ENCODE assay signal across 16 cellular contexts in the genomic region with DNA sequence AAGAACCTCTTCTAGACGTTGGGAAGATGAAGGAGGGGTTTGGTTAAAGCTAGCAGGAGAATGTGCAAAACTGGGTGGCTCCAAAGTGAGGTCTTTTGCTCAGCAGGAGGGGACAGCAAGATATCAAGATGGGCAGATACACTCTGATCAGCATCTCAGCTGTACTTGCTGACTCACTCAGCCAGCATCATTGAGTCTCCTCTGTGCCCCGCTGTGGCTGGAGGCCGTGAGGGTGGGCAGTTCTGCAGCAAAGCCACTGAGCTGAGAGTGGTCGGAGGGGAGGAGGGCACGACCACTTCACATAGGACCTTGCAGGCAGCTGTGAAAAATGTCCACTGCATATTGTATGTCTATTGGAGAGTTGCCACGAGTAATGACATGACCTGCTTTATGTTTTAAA.
A peak's percentile ranks its signal among the peaks of the same experiment; 100 is the strongest.
DNase-seq lines count a peak whose midpoint lies in the region; ATAC-seq and TF ChIP-seq lines count a peak whose summit lies in the region.
"Had no signal": no experiment of that assay in that cellular context is flagged by ENCODE, and none has a peak within 500 bp of the region (broad histone marks: within the 10 kb centered on the region; RNA-seq: fewer than 3 reads in every experiment).

No MANE protein-coding gene starts in this region.

- 72% methylated on average over 6 of the region's 6 CpGs for WGBS in mesenchymal stem cell
- whole genome bisulfite sequencing in smooth muscle cell (ENCODE audit: low lambda C conversion rate) = 88% methylated on average over 6 of the region's 6 CpGs

- H3F3A ChIP-seq in smooth muscle cell (ENCODE audit: low read depth) = no peaks in the 10 kb centered on the region

- H3K27ac ChIP-seq in left ventricle myocardium inferior (replicated peaks) = no peak overlapping the region
- no peak overlapping the region for H3K27ac ChIP-seq in mesenchymal stem cell (ENCODE audit: low read length, poor library complexity, severe bottlenecking)
- H3K27ac ChIP-seq in smooth muscle cell (ENCODE audit: low read depth) = peak overlapping the region; percentile 15

- DNase-seq in Right ventricle myocardium superior (no peak), left ventricle myocardium inferior (no peak), mesenchymal stem cell (peak; percentile 26), smooth muscle cell (lab: John Stamatoyannopoulos, UW; ENCODE audit: unreplicated experiment) (no peak), osteocyte (ENCODE audit: extremely low spot score, unreplicated experiment) (no peak), natural killer cell (no peak)
- DNase-seq: Caco-2; CD4-positive, alpha-beta T cell; DMS153; GOT3; NCI-H1105; NCI-H2081; NCI-H2171 treated with DMSO at 0.1 percent for 48 hours; NCI-H774 had no signal

- no peak overlapping the region for H2BK120ac ChIP-seq in mesenchymal stem cell (ENCODE audit: low read depth, low read length)

- no peak overlapping the region for H3K4ac ChIP-seq in mesenchymal stem cell (ENCODE audit: low read depth in 1 of 2, low read length in 2 of 2)

- H3K27ac Mint-ChIP-seq in osteocyte (ENCODE audit: unreplicated experiment) (no peak overlapping the region), natural killer cell (no peak overlapping the region)
- H3K27ac Mint-ChIP-seq: CD4-positive, alpha-beta T cell had no signal

- H2AFZ ChIP-seq in mesenchymal stem cell (ENCODE audit: low read depth, low read length) (no peak overlapping the region), smooth muscle cell (ENCODE audit: low read depth) (no peak overlapping the region)

- TF ChIP-seq CTCF in left ventricle myocardium inferior (IDR thresholded peaks at IDR 0.05; ENCODE audit: borderline replicate concordance) = no peak
- no peak for TF ChIP-seq CTCF in smooth muscle cell (IDR thresholded peaks at IDR 0.05; ENCODE audit: borderline replicate concordance, insufficient read depth, poor library complexity, severe bottlenecking)
- TF ChIP-seq CTCF in osteocyte (IDR thresholded peaks at IDR 0.05) = no peak
- TF ChIP-seq CTCF in natural killer cell (IDR thresholded peaks at IDR 0.05) = no peak

- H3K4me2 ChIP-seq in mesenchymal stem cell (ENCODE audit: low read length, poor library complexity, severe bottlenecking) = no peak overlapping the region
- no peak overlapping the region for H3K4me2 ChIP-seq in smooth muscle cell

- no peaks in the 10 kb centered on the region for H3K9me3 ChIP-seq in left ventricle myocardium inferior (replicated peaks)
- H3K9me3 ChIP-seq in mesenchymal stem cell (ENCODE audit: control insufficient read depth, low read length) = no peaks in the 10 kb centered on the region
- no peaks in the 10 kb centered on the region for H3K9me3 ChIP-seq in smooth muscle cell (replicated peaks; ENCODE audit: low read depth)
- H3K9me3 ChIP-seq: Caco-2 had no signal

- no peak overlapping the region for H2BK12ac ChIP-seq in mesenchymal stem cell (ENCODE audit: low read length in 2 of 2)

- H3K27me3 Mint-ChIP-seq in osteocyte (ENCODE audit: unreplicated experiment) = no peaks in the 10 kb centered on the region
- peaks cover 0 to 6% of the 10 kb centered on the region in 2 donors for H3K27me3 Mint-ChIP-seq in natural killer cell (ENCODE audit: low read depth in 2 of 2)
- H3K27me3 Mint-ChIP-seq: CD4-positive, alpha-beta T cell had no signal

- no peak overlapping the region for H2AK5ac ChIP-seq in mesenchymal stem cell (ENCODE audit: low read length, severe bottlenecking)

- intact Hi-C loops in Right ventricle myocardium superior (cut with DNase I) (no loop called here), left ventricle myocardium inferior (cut with micrococcal nuclease) (no loop called here), natural killer cell (cut with micrococcal nuclease) (no loop called here)

- H3K14ac ChIP-seq in mesenchymal stem cell (ENCODE audit: low read length in 2 of 2) = no peak overlapping the region

- peak; percentile 37 for ATAC-seq in Right ventricle myocardium superior (ENCODE audit: poor library complexity)
- peak; percentile 20; the same call in 1 of the 3 replicates for ATAC-seq in SK-N-SH treated with all-trans-retinoic acid at 6 μM for 48 hours
- ATAC-seq in natural killer cell = no peak
- ATAC-seq in GM19452 (IDR thresholded peaks at IDR 0.05; ENCODE audit: unreplicated experiment) = no peak

- H3K36me3 Mint-ChIP-seq in osteocyte (ENCODE audit: unreplicated experiment) = no peaks in the 10 kb centered on the region
- H3K36me3 Mint-ChIP-seq in natural killer cell = no peaks in the 10 kb centered on the region

- no peak overlapping the region for H3K9ac ChIP-seq in mesenchymal stem cell (ENCODE audit: low read length)
- no peak overlapping the region for H3K9ac ChIP-seq in smooth muscle cell (ENCODE audit: low read depth)

- H3K4me3 ChIP-seq in left ventricle myocardium inferior (no peak overlapping the region), mesenchymal stem cell (ENCODE audit: insufficient read depth in 1 of 2, low read depth in 1 of 2, low read length in 2 of 2) (no peak overlapping the region), smooth muscle cell (no peak overlapping the region)

- no peaks in the 10 kb centered on the region for H4K20me1 ChIP-seq in smooth muscle cell (ENCODE audit: low read depth)

- H3K18ac ChIP-seq in mesenchymal stem cell (ENCODE audit: low read depth in 1 of 2, low read length in 2 of 2) = peak overlapping the region; percentile 24 to 64

- H4K8ac ChIP-seq in mesenchymal stem cell (ENCODE audit: low read length) = peak overlapping the region; percentile 28

- no peaks in the 10 kb centered on the region for H3K79me2 ChIP-seq in smooth muscle cell (ENCODE audit: low read depth)

- H2BK15ac ChIP-seq in mesenchymal stem cell (ENCODE audit: low read depth, poor library complexity, severe bottlenecking) = no peak overlapping the region

- H3K9me3 Mint-ChIP-seq in osteocyte (ENCODE audit: unreplicated experiment) (no peaks in the 10 kb centered on the region), natural killer cell (no peaks in the 10 kb centered on the region)
- H3K9me3 Mint-ChIP-seq: CD4-positive, alpha-beta T cell had no signal

- no peak overlapping the region for H4K91ac ChIP-seq in mesenchymal stem cell (ENCODE audit: low read length)

- no peaks in the 10 kb centered on the region for H3K27me3 ChIP-seq in left ventricle myocardium inferior (ENCODE audit: low read depth)
- no peaks in the 10 kb centered on the region for H3K27me3 ChIP-seq in mesenchymal stem cell (ENCODE audit: control insufficient read depth in 1 of 2, insufficient read depth in 1 of 2, low read length in 2 of 2)
- H3K27me3 ChIP-seq in smooth muscle cell (ENCODE audit: low read depth) = no peaks in the 10 kb centered on the region

- H2BK5ac ChIP-seq in mesenchymal stem cell (ENCODE audit: low read depth, low read length, poor library complexity, severe bottlenecking) = no peak overlapping the region

- H3K23ac ChIP-seq in mesenchymal stem cell (ENCODE audit: low read length in 2 of 2) = no peak overlapping the region

- H3K36me3 ChIP-seq in left ventricle myocardium inferior (no peaks in the 10 kb centered on the region), mesenchymal stem cell (ENCODE audit: control insufficient read depth in 1 of 2, insufficient read depth in 2 of 2, low read depth in 1 of 2, low read length in 2 of 2) (no peaks in the 10 kb centered on the region), smooth muscle cell (ENCODE audit: low read depth) (no peaks in the 10 kb centered on the region)

- H3K4me1 Mint-ChIP-seq in osteocyte (ENCODE audit: unreplicated experiment) (peaks cover 13% of the 10 kb centered on the region), natural killer cell (no peaks in the 10 kb centered on the region)

- H3K4me3 Mint-ChIP-seq in osteocyte (ENCODE audit: unreplicated experiment) = no peak overlapping the region
- H3K4me3 Mint-ChIP-seq in natural killer cell = no peak overlapping the region
- H3K4me3 Mint-ChIP-seq: CD4-positive, alpha-beta T cell had no signal

- H3K79me1 ChIP-seq in mesenchymal stem cell (replicated peaks; ENCODE audit: low read length, poor library complexity, severe bottlenecking) = no peaks in the 10 kb centered on the region

- peaks cover 16% of the 10 kb centered on the region for H3K4me1 ChIP-seq in left ventricle myocardium inferior
- H3K4me1 ChIP-seq in mesenchymal stem cell (ENCODE audit: control insufficient read depth, insufficient read depth, low read depth, low read length) = peaks cover 9% of the 10 kb centered on the region
- no peaks in the 10 kb centered on the region for H3K4me1 ChIP-seq in smooth muscle cell (ENCODE audit: low read depth)
- H3K4me1 ChIP-seq: Caco-2 had no signal

TF ChIP-seq in SK-N-SH treated with all-trans-retinoic acid at 6 μM for 48 hours, 23 proteins besides CTCF, POLR2A, EP300 and RAD21 (continues in another document):
- TF ChIP-seq ZFP3 (CRISPR knock-in tag; IDR thresholded peaks at IDR 0.05) = no peak
- no peak for TF ChIP-seq ESRRG (CRISPR knock-in tag; IDR thresholded peaks at IDR 0.05)
- TF ChIP-seq SNAI2 (CRISPR knock-in tag; IDR thresholded peaks at IDR 0.05) = no peak
- TF ChIP-seq TCF4 (CRISPR knock-in tag; IDR thresholded peaks at IDR 0.05; ENCODE audit: borderline replicate concordance) = no peak
- no peak for TF ChIP-seq OSR1 (CRISPR knock-in tag; IDR thresholded peaks at IDR 0.05)
- TF ChIP-seq CSDC2 (CRISPR knock-in tag; IDR thresholded peaks at IDR 0.05) = no peak
- TF ChIP-seq BACH2 (CRISPR knock-in tag; IDR thresholded peaks at IDR 0.05; ENCODE audit: borderline replicate concordance) = no peak
- no peak for TF ChIP-seq RARB (CRISPR knock-in tag; IDR thresholded peaks at IDR 0.05)
- no peak for TF ChIP-seq ZFP30 (CRISPR knock-in tag; IDR thresholded peaks at IDR 0.05)
- no peak for TF ChIP-seq PPARA (CRISPR knock-in tag; IDR thresholded peaks at IDR 0.05; ENCODE audit: borderline replicate concordance)

Comparison
In these comparisons a context has a peak if more than half of its experiments do, and no peak if none do; other contexts are left out.
1. ATAC-seq: peak in Right ventricle myocardium superior (single experiment) and SK-N-SH treated with all-trans-retinoic acid at 6 μM for 48 hours (single experiment); none in natural killer cell (0 of 3) and GM19452 (single experiment).